Comparison of ENCODE assay signal across 8 cellular contexts in genomic region chr5:43389679-43390329, GRCh38. TPM values are rescaled to one million over a fixed set of nuclear protein-coding genes. Genes with fewer than 3 reads are reported as not detected.
DNase-seq lines count a peak whose midpoint lies in the region; ATAC-seq, FAIRE-seq and TF ChIP-seq lines count a peak whose summit lies in the region.

No MANE protein-coding gene starts in this region.

- peak; percentile 79 for TF ChIP-seq CTCF in bronchial epithelial cell (IDR thresholded peaks at IDR 0.05; ENCODE audit: insufficient read depth, low read length, severe bottlenecking)

- ATAC-seq in Right ventricle myocardium inferior (peak; percentile 93), HG03060 (IDR thresholded peaks at IDR 0.05; ENCODE audit: low read depth, unreplicated experiment) (peak; percentile 57)

- intact Hi-C loops in Right ventricle myocardium inferior (cut with DNase I), result loop anchor here (2.0 to 5.0 kb wide), 3 partner anchors 157 to 481 kb away; no protein-coding TSS in a partner anchor
- intact Hi-C loops in cardiac septum (cut with DNase I), result loop anchor here (5.0 to 10.0 kb wide), 2 partner anchors 165 to 283 kb away; no protein-coding TSS in a partner anchor

- H3K36me3 ChIP-seq in bronchial epithelial cell (ENCODE audit: control insufficient read depth, insufficient read depth, low read length), result no peaks in the 10 kb centered on the region

- no peaks in the 10 kb centered on the region for H3K27me3 ChIP-seq in bronchial epithelial cell (ENCODE audit: control insufficient read depth, insufficient read depth, low read length)

- DNase-seq in Right ventricle myocardium inferior (ENCODE audit: missing footprints) (no peak), cardiac septum (ENCODE audit: low spot score) (no peak), NCI-H2081 (lab: John Stamatoyannopoulos, UW) (peak; percentile 87 to 89), T-helper 2 cell (peak in 4 of 5 experiments; percentile 7 to 71 (median 29)), bronchial epithelial cell (ENCODE audit: low read depth) (peak; percentile 89), islet precursor cell (peak; percentile 73)
- DNase-seq in stimulated activated CD4-positive, alpha-beta T cell treated with anti-CD3 and anti-CD28 coated beads, Interleukin-2, amount 100 ng/mL, for 24 hours, result peak; percentile 40 to 57

- no peak overlapping the region for H3K4me3 ChIP-seq in bronchial epithelial cell (ENCODE audit: low read depth, low read length)

- FAIRE-seq in bronchial epithelial cell (lab: Jason Lieb, UNC), result no peak

RNA-seq across cellular contexts. Expression of gene CCL28, which starts 22.4 kb away (rescaled TPM):
- 0.81 TPM for total RNA-seq in Right ventricle myocardium inferior
- total RNA-seq in cardiac septum, result 0.46 TPM
- total RNA-seq in bronchial epithelial cell, result 1.0 and 1.6 TPM in 2 replicates

Comparison
In these comparisons a context has a peak if more than half of its experiments do, and no peak if none do; other contexts are left out.
1. DNase-seq: peak in NCI-H2081 (2 of 2), T-helper 2 cell (4 of 5), bronchial epithelial cell (single experiment), islet precursor cell (single experiment) and stimulated activated CD4-positive, alpha-beta T cell treated with anti-CD3 and anti-CD28 coated beads, Interleukin-2, amount 100 ng/mL, for 24 hours (2 of 2); none in Right ventricle myocardium inferior (single experiment) and cardiac septum (single experiment).